In genomic region chr4:102501635-102502382, GRCh38 we compare ENCODE assay signal across 1 cellular context.
A peak's percentile ranks its signal among the peaks of the same experiment; 100 is the strongest.
TF ChIP-seq lines count a peak whose summit lies in the region.

No MANE protein-coding gene starts in this region.

TF ChIP-seq in WTC11, 78 proteins besides CTCF, POLR2A, EP300 and RAD21 (continued from another document):
- no peak for TF ChIP-seq E2F4 (CRISPR knock-in tag; IDR thresholded peaks at IDR 0.05; ENCODE audit: borderline replicate concordance, low read depth)
- 0 out of 2 replicates have a peak, but pooled peaks have one; percentile 28 for TF ChIP-seq FOXP4 (CRISPR knock-in tag; IDR thresholded peaks at IDR 0.05)
- TF ChIP-seq ELF4 (CRISPR knock-in tag; IDR thresholded peaks at IDR 0.05; ENCODE audit: low read depth) = no peak
- no peak for TF ChIP-seq CBFB (CRISPR knock-in tag; IDR thresholded peaks at IDR 0.05; ENCODE audit: low read depth)
- no peak for TF ChIP-seq SP1 (CRISPR knock-in tag; conservative IDR thresholded peaks at IDR 0.05)
- TF ChIP-seq ZSCAN18 (CRISPR knock-in tag; IDR thresholded peaks at IDR 0.05) = no peak
- TF ChIP-seq PREB (CRISPR knock-in tag; IDR thresholded peaks at IDR 0.05; ENCODE audit: borderline replicate concordance) = no peak
- TF ChIP-seq TEAD1 (CRISPR knock-in tag; IDR thresholded peaks at IDR 0.05) = no peak
- no peak for TF ChIP-seq GTF2I (CRISPR knock-in tag; conservative IDR thresholded peaks at IDR 0.05)
- 0 out of 2 replicates have a peak, but pooled peaks have one; percentile 7 for TF ChIP-seq E2F5 (CRISPR knock-in tag; IDR thresholded peaks at IDR 0.05)
- no peak for TF ChIP-seq ZNF232 (CRISPR knock-in tag; IDR thresholded peaks at IDR 0.05)
- no peak for TF ChIP-seq ZNF425 (CRISPR knock-in tag; conservative IDR thresholded peaks at IDR 0.05)
- no peak for TF ChIP-seq JAZF1 (CRISPR knock-in tag; IDR thresholded peaks at IDR 0.05)
